In genomic region chr12:64882687-64883086, GRCh38 we compare ENCODE assay signal across 26 cellular contexts.
"Had no signal": no experiment of that assay in that cellular context is flagged by ENCODE, and none has a peak within 500 bp of the region (broad histone marks: within the 10 kb centered on the region; RNA-seq: fewer than 3 reads in every experiment).

No MANE protein-coding gene starts in this region.

- ATAC-seq: esophagus mucosa; gastrocnemius medialis; left lung; naive thymus-derived CD4-positive, alpha-beta T cell; sciatic nerve; stimulated activated effector memory CD8-positive, alpha-beta T cell treated with anti-CD3 and anti-CD28 coated beads, Interleukin-12 subunit alpha, Interleukin-12 subunit beta, amount 100 ng/mL, for 72 hours had no signal

- H3K36me3 Mint-ChIP-seq: naive thymus-derived CD4-positive, alpha-beta T cell; neural progenitor cell; stimulated activated effector memory CD8-positive, alpha-beta T cell treated with anti-CD3 and anti-CD28 coated beads, Interleukin-12 subunit alpha, Interleukin-12 subunit beta, amount 100 ng/mL, for 72 hours had no signal

- H3K4me3 Mint-ChIP-seq: dendritic cell treated with granulocyte-macrophage colony-stimulating factor and Interleukin-4, amounts not matched to agents 40 ng/mL and 50 ng/mL, for 4 days; endodermal cell; naive thymus-derived CD4-positive, alpha-beta T cell; nephron; neural progenitor cell; stimulated activated effector memory CD8-positive, alpha-beta T cell treated with anti-CD3 and anti-CD28 coated beads, Interleukin-12 subunit alpha, Interleukin-12 subunit beta, amount 100 ng/mL, for 72 hours had no signal

- H3K79me2 ChIP-seq: parathyroid adenoma had no signal

- H3K9ac ChIP-seq: neural progenitor cell, parathyroid adenoma had no signal

- H3K27ac Mint-ChIP-seq: dendritic cell treated with granulocyte-macrophage colony-stimulating factor and Interleukin-4, amounts not matched to agents 40 ng/mL and 50 ng/mL, for 4 days; endodermal cell; naive thymus-derived CD4-positive, alpha-beta T cell; nephron; neural progenitor cell; progenitor cell of endocrine pancreas; stimulated activated effector memory CD8-positive, alpha-beta T cell treated with anti-CD3 and anti-CD28 coated beads, Interleukin-12 subunit alpha, Interleukin-12 subunit beta, amount 100 ng/mL, for 72 hours had no signal

- H3K4me3 ChIP-seq: colonic mucosa, gastrocnemius medialis, left lung, neural progenitor cell, right atrium auricular region, thoracic aorta, tibial nerve, upper lobe of left lung had no signal

- H3K9me3 ChIP-seq: colonic mucosa, gastrocnemius medialis, left lung, right atrium auricular region, thoracic aorta, upper lobe of left lung had no signal

- H3K27me3 Mint-ChIP-seq: progenitor cell of endocrine pancreas had no signal

- H3K27me3 ChIP-seq: colonic mucosa, gastrocnemius medialis, left lung, neural progenitor cell, right atrium auricular region, tibial nerve, upper lobe of left lung had no signal

- H3K4me2 ChIP-seq: neural progenitor cell had no signal

- H3K4me1 Mint-ChIP-seq: naive thymus-derived CD4-positive, alpha-beta T cell; stimulated activated effector memory CD8-positive, alpha-beta T cell treated with anti-CD3 and anti-CD28 coated beads, Interleukin-12 subunit alpha, Interleukin-12 subunit beta, amount 100 ng/mL, for 72 hours had no signal

- H2AFZ ChIP-seq: neural progenitor cell, parathyroid adenoma had no signal

- H3K36me3 ChIP-seq: colonic mucosa, gastrocnemius medialis, left lung, neural progenitor cell, right atrium auricular region, thoracic aorta, tibial nerve, upper lobe of left lung had no signal

- H3K4me1 ChIP-seq: colonic mucosa, gastrocnemius medialis, left lung, neural progenitor cell, parathyroid adenoma, right atrium auricular region, tibial nerve, upper lobe of left lung had no signal

- H3K9me3 Mint-ChIP-seq: dendritic cell treated with granulocyte-macrophage colony-stimulating factor and Interleukin-4, amounts not matched to agents 40 ng/mL and 50 ng/mL, for 4 days; endodermal cell; nephron; neural progenitor cell; stimulated activated effector memory CD8-positive, alpha-beta T cell treated with anti-CD3 and anti-CD28 coated beads, Interleukin-12 subunit alpha, Interleukin-12 subunit beta, amount 100 ng/mL, for 72 hours had no signal

- H3K27ac ChIP-seq: colonic mucosa, epithelial cell of prostate, gastrocnemius medialis, left lung, neural progenitor cell, parathyroid adenoma, right atrium auricular region, thoracic aorta, tibial nerve, upper lobe of left lung had no signal

- DNase-seq: colonic mucosa; effector CD8-positive, alpha-beta T cell; endodermal cell; foreskin fibroblast; gastrocnemius medialis; head of caudate nucleus; kidney; left lung; mesenchymal stem cell; midbrain; naive thymus-derived CD4-positive, alpha-beta T cell; stimulated activated CD4-positive, alpha-beta T cell treated with anti-CD3 and anti-CD28 coated beads, Interleukin-4, amount 100 ng/mL, for 24 hours; stimulated activated naive CD4-positive, alpha-beta T cell treated with Interleukin-2 at 50 U/mL for 16 hours; upper lobe of left lung had no signal
